In the genomic region with DNA sequence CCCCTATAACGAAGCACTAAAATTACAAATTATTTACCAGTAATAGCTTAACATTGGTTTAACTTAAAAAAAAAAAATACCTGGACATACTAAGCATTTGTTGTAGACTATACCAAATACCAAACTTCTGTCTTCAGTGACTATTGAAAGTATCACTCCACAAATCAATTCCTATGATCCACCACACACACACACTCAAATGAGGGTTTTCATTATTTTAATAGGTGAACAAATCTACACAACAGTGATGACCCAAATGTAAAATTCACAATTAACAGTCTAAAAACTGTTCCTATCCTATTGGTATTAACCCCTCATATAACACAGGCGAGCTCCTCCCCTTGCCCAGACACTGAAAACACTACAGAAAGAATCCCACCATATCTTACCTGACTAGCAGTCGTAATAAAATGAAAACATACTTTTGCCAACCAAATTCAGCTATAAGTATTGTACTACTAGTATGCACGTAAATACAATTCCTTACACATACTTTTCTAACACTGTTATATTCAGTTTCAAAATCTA, we compare ENCODE assay signal across 8 cellular contexts. TPM values are rescaled to one million over a fixed set of nuclear protein-coding genes. Genes with fewer than 3 reads are reported as not detected.
A peak's percentile ranks its signal among the peaks of the same experiment; 100 is the strongest.
DNase-seq lines count a peak whose midpoint lies in the region; ATAC-seq, FAIRE-seq and TF ChIP-seq lines count a peak whose summit lies in the region.

No MANE protein-coding gene starts in this region.

- H3K36me3 ChIP-seq in cardiac muscle cell (no peaks in the 10 kb centered on the region), kidney epithelial cell (ENCODE audit: control insufficient read depth, insufficient read depth, low read length) (no peaks in the 10 kb centered on the region), tibial artery (peaks cover 0 to 5% (median 3%) of the 10 kb centered on the region in 3 donors)

- H3K27me3 Mint-ChIP-seq in activated T-helper 2 cell treated with anti-CD3 and anti-CD28 coated beads, Interferon-gamma antibody, Interleukin-2, Interleukin-4, amounts not matched to agents 10 μg/mL and 5 μg/mL and 100 μg/mL, durations not matched to agents 14 hours and 24 hours and 36 hours (ENCODE audit: low read depth): no peaks in the 10 kb centered on the region

- no peak for FAIRE-seq in urothelium cell line (lab: Jason Lieb, UNC)

- H3K9me3 ChIP-seq in cardiac muscle cell (ENCODE audit: low read depth) (no peaks in the 10 kb centered on the region), tibial artery (no peaks in the 10 kb centered on the region)

- peaks cover 52% of the 10 kb centered on the region for H3K4me1 Mint-ChIP-seq in activated T-helper 2 cell treated with anti-CD3 and anti-CD28 coated beads, Interferon-gamma antibody, Interleukin-2, Interleukin-4, amounts not matched to agents 10 μg/mL and 5 μg/mL and 100 μg/mL, durations not matched to agents 14 hours and 24 hours and 36 hours (ENCODE audit: low read depth)

- H3K27me3 ChIP-seq in cardiac muscle cell (no peaks in the 10 kb centered on the region), kidney epithelial cell (ENCODE audit: control insufficient read depth, insufficient read depth, low read length) (no peaks in the 10 kb centered on the region), tibial artery (no peaks in the 10 kb centered on the region)

- peak overlapping the region; percentile 99 for H3K4me3 Mint-ChIP-seq in activated T-helper 2 cell treated with anti-CD3 and anti-CD28 coated beads, Interferon-gamma antibody, Interleukin-2, Interleukin-4, amounts not matched to agents 10 μg/mL and 5 μg/mL and 100 μg/mL, durations not matched to agents 14 hours and 24 hours and 36 hours (ENCODE audit: low read depth)

- H3K27ac ChIP-seq in cardiac muscle cell (peak overlapping the region; percentile 98), tibial artery (peak overlapping the region; percentile 100)

- H3K4me1 ChIP-seq in cardiac muscle cell (ENCODE audit: low read depth) (peaks cover 15% of the 10 kb centered on the region), tibial artery (peaks cover 0 to 62% (median 22%) of the 10 kb centered on the region in 4 donors)

- no peak for ATAC-seq in Right ventricle myocardium superior (ENCODE audit: poor library complexity)
- ATAC-seq in esophagus mucosa: no peak

- TF ChIP-seq CTCF in cardiac muscle cell (IDR thresholded peaks at IDR 0.05; ENCODE audit: low read depth, low read length): no peak
- TF ChIP-seq CTCF in kidney epithelial cell (IDR thresholded peaks at IDR 0.05; ENCODE audit: insufficient read depth, low read length, poor library complexity, severe bottlenecking): no peak
- TF ChIP-seq CTCF in tibial artery (IDR thresholded peaks at IDR 0.05): no peak

- intact Hi-C loops in Right ventricle myocardium superior (cut with DNase I): no loop called here
- intact Hi-C loops in activated T-helper 2 cell treated with anti-CD3 and anti-CD28 coated beads, Interferon-gamma antibody, Interleukin-2, Interleukin-4, amounts not matched to agents 10 μg/mL and 5 μg/mL and 100 μg/mL, durations not matched to agents 14 hours and 24 hours and 36 hours (cut with micrococcal nuclease): loop anchor here (1.0 to 10.0 kb wide), 10 partner anchors 20 to 828 kb away; a partner anchor contains a TSS
- intact Hi-C loops in tibial artery (cut with DNase I; ENCODE audit: low total_unique reads): loop anchor here (5.0 to 10.0 kb wide), 2 partner anchors 75 to 282 kb away; a partner anchor contains a TSS

- H3K4me3 ChIP-seq in cardiac muscle cell (peak overlapping the region; percentile 88), kidney epithelial cell (ENCODE audit: low read depth, low read length) (peak overlapping the region; percentile 68), tibial artery (peak overlapping the region; percentile 100)

- DNase-seq in cardiac muscle cell (ENCODE audit: low read depth in 1 of 2, low spot score in 1 of 2): no peak
- no peak for DNase-seq in Right ventricle myocardium superior
- DNase-seq in activated T-helper 2 cell treated with anti-CD3 and anti-CD28 coated beads, Interferon-gamma antibody, Interleukin-2, Interleukin-4, amounts not matched to agents 10 μg/mL and 5 μg/mL and 100 μg/mL, durations not matched to agents 14 hours and 24 hours and 36 hours (ENCODE audit: low spot score): no peak
- no peak for DNase-seq in kidney epithelial cell (ENCODE audit: low read depth)
- no peak for DNase-seq in tibial artery
- DNase-seq in urothelium cell line (ENCODE audit: low spot score): no peak
- no peak for DNase-seq in C1 segment of cervical spinal cord (lab: John Stamatoyannopoulos, UW)

- H3K9me3 Mint-ChIP-seq in activated T-helper 2 cell treated with anti-CD3 and anti-CD28 coated beads, Interferon-gamma antibody, Interleukin-2, Interleukin-4, amounts not matched to agents 10 μg/mL and 5 μg/mL and 100 μg/mL, durations not matched to agents 14 hours and 24 hours and 36 hours: no peaks in the 10 kb centered on the region

- H3K36me3 Mint-ChIP-seq in activated T-helper 2 cell treated with anti-CD3 and anti-CD28 coated beads, Interferon-gamma antibody, Interleukin-2, Interleukin-4, amounts not matched to agents 10 μg/mL and 5 μg/mL and 100 μg/mL, durations not matched to agents 14 hours and 24 hours and 36 hours (ENCODE audit: low read depth): peaks cover 44% of the 10 kb centered on the region

- peak overlapping the region; percentile 99 for H3K27ac Mint-ChIP-seq in activated T-helper 2 cell treated with anti-CD3 and anti-CD28 coated beads, Interferon-gamma antibody, Interleukin-2, Interleukin-4, amounts not matched to agents 10 μg/mL and 5 μg/mL and 100 μg/mL, durations not matched to agents 14 hours and 24 hours and 36 hours

RNA-seq across cellular contexts. Expression of a gene that starts 2.5 kb away (rescaled TPM):
- 115 and 164 TPM in 2 replicates for total RNA-seq in cardiac muscle cell
- polyA plus RNA-seq in cardiac muscle cell: 36.0 and 54.6 TPM in 2 replicates
- 35.3 TPM for total RNA-seq in Right ventricle myocardium superior
- 104 and 105 TPM in 2 replicates for total RNA-seq in activated T-helper 2 cell treated with anti-CD3 and anti-CD28 coated beads, Interferon-gamma antibody, Interleukin-2, Interleukin-4, amounts not matched to agents 10 μg/mL and 5 μg/mL and 100 μg/mL, durations not matched to agents 14 hours and 24 hours and 36 hours
- 52.6 and 68.9 TPM in 2 replicates for total RNA-seq in kidney epithelial cell
- 51.1 TPM for total RNA-seq in esophagus mucosa
